ENCODE assay signal across 8 cellular contexts in the genomic region with DNA sequence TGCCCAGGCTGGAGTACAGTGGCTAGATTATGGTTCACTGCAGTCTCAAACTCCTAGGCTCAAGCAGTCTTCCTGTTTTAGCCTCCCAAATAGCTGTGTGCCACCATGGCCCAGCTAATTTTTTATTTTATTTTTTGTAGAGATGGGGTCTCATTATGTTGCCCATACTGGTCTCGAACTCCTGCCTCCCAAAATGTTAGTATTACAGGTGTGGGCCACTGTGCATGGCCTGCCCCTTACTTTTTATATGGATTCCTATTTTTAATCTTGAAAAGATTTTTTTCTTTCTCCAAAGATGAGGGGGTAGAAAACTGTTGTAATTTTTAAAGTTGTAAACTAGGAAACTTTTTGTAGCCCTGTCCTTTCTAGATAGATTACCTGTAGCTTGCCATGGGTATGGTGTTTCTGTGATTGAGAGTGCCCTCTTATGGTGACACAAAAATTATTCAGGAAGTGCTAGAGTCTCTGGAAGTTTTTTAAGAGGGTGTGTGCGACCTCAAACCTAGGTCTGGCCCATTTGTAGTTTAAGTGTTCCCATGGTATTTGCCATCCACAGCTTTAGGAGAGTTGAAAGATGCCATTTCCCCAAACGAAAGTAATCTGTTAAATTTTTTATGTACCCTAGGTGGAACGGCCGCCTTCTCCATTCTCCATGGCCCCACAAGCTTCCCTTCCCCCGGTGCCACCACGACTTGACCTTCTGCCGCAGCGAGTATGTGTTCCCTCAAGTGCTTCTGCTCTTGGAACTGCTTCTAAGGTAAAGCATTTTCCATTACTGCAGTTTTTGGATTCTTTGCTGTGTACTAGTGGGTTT. TPM values are rescaled to one million over a fixed set of nuclear protein-coding genes. Genes with fewer than 3 reads are reported as not detected.
A peak's percentile ranks its signal among the peaks of the same experiment; 100 is the strongest.
DNase-seq lines count a peak whose midpoint lies in the region; ATAC-seq and TF ChIP-seq lines count a peak whose summit lies in the region.

No MANE protein-coding gene starts in this region.

- TF ChIP-seq CTCF in foreskin fibroblast (IDR thresholded peaks at IDR 0.05; ENCODE audit: low read depth, low read length) = peak; percentile 47
- peak in 3 of 5 experiments; percentile 3 to 42 (median 31) for TF ChIP-seq CTCF in gastrocnemius medialis (IDR thresholded peaks at IDR 0.05 in 4 of 5, conservative IDR thresholded peaks at IDR 0.05 in 1 of 5)

- H3K27me3 ChIP-seq in gastrocnemius medialis = no peaks in the 10 kb centered on the region

- H3K9me3 Mint-ChIP-seq in activated T-cell treated with anti-CD3 and anti-CD28 coated beads, Interleukin-2, amount 50 U/mL, for 4 hours = no peaks in the 10 kb centered on the region

- TF ChIP-seq POLR2A in gastrocnemius medialis (IDR thresholded peaks at IDR 0.05) = no peak

- in situ Hi-C loops in gastrocnemius medialis (cut with MboI; ENCODE audit: low sequenced_read_pairs in 4 of 4) = no loop called here

- TF ChIP-seq EP300 in Ishikawa (IDR thresholded peaks at IDR 0.05; ENCODE audit: borderline replicate concordance) = no peak

- peaks cover 0 to 5% of the 10 kb centered on the region in 2 donors for H3K36me3 ChIP-seq in gastrocnemius medialis

- H3K4me3 ChIP-seq in foreskin fibroblast (ENCODE audit: low read depth in 1 of 2, low read length in 2 of 2) = no peak overlapping the region
- no peak overlapping the region for H3K4me3 ChIP-seq in gastrocnemius medialis

- ATAC-seq in activated T-cell treated with anti-CD3 and anti-CD28 coated beads, Interleukin-2, amount 50 U/mL, for 4 hours = peak; percentile 80 to 84
- peak; percentile 96 for ATAC-seq in T-helper 17 cell
- peak; percentile 62 to 69 for ATAC-seq in gastrocnemius medialis
- ATAC-seq in GM18502 (IDR thresholded peaks at IDR 0.05; ENCODE audit: poor library complexity, unreplicated experiment) = no peak
- no peak for ATAC-seq in HG02852 (IDR thresholded peaks at IDR 0.05; ENCODE audit: unreplicated experiment)

- H3K4me1 Mint-ChIP-seq in activated T-cell treated with anti-CD3 and anti-CD28 coated beads, Interleukin-2, amount 50 U/mL, for 4 hours (ENCODE audit: low read depth) = peaks cover 17% of the 10 kb centered on the region
- peaks cover 17% of the 10 kb centered on the region for H3K4me1 Mint-ChIP-seq in T-helper 17 cell

- peak overlapping the region; percentile 68 for H3K27ac Mint-ChIP-seq in T-helper 17 cell

- DNase-seq in activated T-cell treated with anti-CD3 and anti-CD28 coated beads, Interleukin-2, amount 50 U/mL, for 4 hours = no peak
- no peak for DNase-seq in activated T-cell treated with anti-CD3 and anti-CD28 coated beads, Interleukin-2, amount 50 U/mL, for 1 hour
- DNase-seq in T-helper 17 cell (no peak), foreskin fibroblast (peak; percentile 13 to 50), gastrocnemius medialis (no peak)

- no peak overlapping the region for H3K27ac ChIP-seq in gastrocnemius medialis

- H3K4me1 ChIP-seq in gastrocnemius medialis = peaks cover 0 to 2% of the 10 kb centered on the region in 2 donors

- H3K9me3 ChIP-seq in T-helper 17 cell (ENCODE audit: control insufficient read depth, low read length, poor library complexity, severe bottlenecking) (no peaks in the 10 kb centered on the region), gastrocnemius medialis (no peaks in the 10 kb centered on the region)

- peak; percentile 56 for TF ChIP-seq RAD21 in Ishikawa (IDR thresholded peaks at IDR 0.05; ENCODE audit: low read depth)

- intact Hi-C loops in gastrocnemius medialis (cut with DNase I; ENCODE audit: low total_unique reads) = loop anchor here (1.0 kb wide), 1 partner anchor 79 kb away; no protein-coding TSS in a partner anchor

- peaks cover 24% of the 10 kb centered on the region for H3K36me3 Mint-ChIP-seq in activated T-cell treated with anti-CD3 and anti-CD28 coated beads, Interleukin-2, amount 50 U/mL, for 4 hours (ENCODE audit: insufficient read depth)
- peaks cover 11% of the 10 kb centered on the region for H3K36me3 Mint-ChIP-seq in T-helper 17 cell (ENCODE audit: low read depth)

- H3K27me3 Mint-ChIP-seq in activated T-cell treated with anti-CD3 and anti-CD28 coated beads, Interleukin-2, amount 50 U/mL, for 4 hours (ENCODE audit: low read depth) = no peaks in the 10 kb centered on the region
- H3K27me3 Mint-ChIP-seq in T-helper 17 cell = no peaks in the 10 kb centered on the region

- no peak overlapping the region for H3K4me3 Mint-ChIP-seq in activated T-cell treated with anti-CD3 and anti-CD28 coated beads, Interleukin-2, amount 50 U/mL, for 4 hours
- peak overlapping the region; percentile 61 for H3K4me3 Mint-ChIP-seq in T-helper 17 cell

TF ChIP-seq in Ishikawa, 13 proteins besides CTCF, POLR2A, EP300 and RAD21:
- TF ChIP-seq, protein P1, sequence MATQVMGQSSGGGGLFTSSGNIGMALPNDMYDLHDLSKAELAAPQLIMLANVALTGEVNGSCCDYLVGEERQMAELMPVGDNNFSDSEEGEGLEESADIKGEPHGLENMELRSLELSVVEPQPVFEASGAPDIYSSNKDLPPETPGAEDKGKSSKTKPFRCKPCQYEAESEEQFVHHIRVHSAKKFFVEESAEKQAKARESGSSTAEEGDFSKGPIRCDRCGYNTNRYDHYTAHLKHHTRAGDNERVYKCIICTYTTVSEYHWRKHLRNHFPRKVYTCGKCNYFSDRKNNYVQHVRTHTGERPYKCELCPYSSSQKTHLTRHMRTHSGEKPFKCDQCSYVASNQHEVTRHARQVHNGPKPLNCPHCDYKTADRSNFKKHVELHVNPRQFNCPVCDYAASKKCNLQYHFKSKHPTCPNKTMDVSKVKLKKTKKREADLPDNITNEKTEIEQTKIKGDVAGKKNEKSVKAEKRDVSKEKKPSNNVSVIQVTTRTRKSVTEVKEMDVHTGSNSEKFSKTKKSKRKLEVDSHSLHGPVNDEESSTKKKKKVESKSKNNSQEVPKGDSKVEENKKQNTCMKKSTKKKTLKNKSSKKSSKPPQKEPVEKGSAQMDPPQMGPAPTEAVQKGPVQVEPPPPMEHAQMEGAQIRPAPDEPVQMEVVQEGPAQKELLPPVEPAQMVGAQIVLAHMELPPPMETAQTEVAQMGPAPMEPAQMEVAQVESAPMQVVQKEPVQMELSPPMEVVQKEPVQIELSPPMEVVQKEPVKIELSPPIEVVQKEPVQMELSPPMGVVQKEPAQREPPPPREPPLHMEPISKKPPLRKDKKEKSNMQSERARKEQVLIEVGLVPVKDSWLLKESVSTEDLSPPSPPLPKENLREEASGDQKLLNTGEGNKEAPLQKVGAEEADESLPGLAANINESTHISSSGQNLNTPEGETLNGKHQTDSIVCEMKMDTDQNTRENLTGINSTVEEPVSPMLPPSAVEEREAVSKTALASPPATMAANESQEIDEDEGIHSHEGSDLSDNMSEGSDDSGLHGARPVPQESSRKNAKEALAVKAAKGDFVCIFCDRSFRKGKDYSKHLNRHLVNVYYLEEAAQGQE (IDR thresholded peaks at IDR 0.05; ENCODE audit: low read depth) = no peak
- TF ChIP-seq YY1 (IDR thresholded peaks at IDR 0.05; ENCODE audit: low read depth) (no peak), EGR1 (IDR thresholded peaks at IDR 0.05) (no peak)

RNA-seq across cellular contexts. Expression of a gene that starts 32.4 kb away (rescaled TPM):
- 1 to 10 TPM in 2 of 3 donors, under 1 TPM in 1; 0.96 to 3.2 (median 2.1) TPM for total RNA-seq in activated T-cell treated with anti-CD3 and anti-CD28 coated beads, Interleukin-2, amount 50 U/mL, for 4 hours
- total RNA-seq in T-helper 17 cell (10 to 100 TPM; 25.6 to 54.0 TPM), gastrocnemius medialis (100 to 1,000 TPM in 3 of 4 donors, 10 to 100 TPM in 1; 22.6 to 193 (median 123) TPM)

RNA-seq across cellular contexts. Expression of a gene that starts 49.8 kb away (rescaled TPM):
- 10 to 100 TPM; 18.6 to 20.7 (median 18.9) TPM for total RNA-seq in activated T-cell treated with anti-CD3 and anti-CD28 coated beads, Interleukin-2, amount 50 U/mL, for 4 hours
- total RNA-seq in T-helper 17 cell (10 to 100 TPM; 15.3 to 19.0 TPM), gastrocnemius medialis (1 to 10 TPM; 3.8 to 5.1 (median 4.7) TPM)

RNA-seq across cellular contexts. Expression of a gene that starts 56.1 kb away (rescaled TPM):
- total RNA-seq in activated T-cell treated with anti-CD3 and anti-CD28 coated beads, Interleukin-2, amount 50 U/mL, for 4 hours = not detected
- not detected for total RNA-seq in T-helper 17 cell
- total RNA-seq in gastrocnemius medialis = 10 to 100 TPM in 1 of 4 donors, 1 to 10 TPM in 3; 4.0 to 16.0 (median 6.0) TPM

Comparison
In these comparisons a context has a peak if more than half of its experiments do, and no peak if none do; other contexts are left out.
1. ATAC-seq: peak in activated T-cell treated with anti-CD3 and anti-CD28 coated beads, Interleukin-2, amount 50 U/mL, for 4 hours (2 of 2), T-helper 17 cell (single experiment) and gastrocnemius medialis (2 of 2); none in GM18502 (single experiment) and HG02852 (single experiment).
2. DNase-seq: peak in foreskin fibroblast (2 of 2); none in activated T-cell treated with anti-CD3 and anti-CD28 coated beads, Interleukin-2, amount 50 U/mL, for 4 hours (single experiment), activated T-cell treated with anti-CD3 and anti-CD28 coated beads, Interleukin-2, amount 50 U/mL, for 1 hour (single experiment), T-helper 17 cell (0 of 3) and gastrocnemius medialis (0 of 2).
3. RNA of a gene that starts 32.4 kb away (total RNA-seq): 22.6 to 193 TPM in gastrocnemius medialis and 25.6 to 54.0 TPM in T-helper 17 cell; 0.96 to 3.2 TPM in activated T-cell treated with anti-CD3 and anti-CD28 coated beads, Interleukin-2, amount 50 U/mL, for 4 hours; every median in the first group is over 4 times any median in the second.
4. RNA of a gene that starts 56.1 kb away (total RNA-seq): 4.0 to 16.0 TPM in gastrocnemius medialis; not detected in activated T-cell treated with anti-CD3 and anti-CD28 coated beads, Interleukin-2, amount 50 U/mL, for 4 hours and not detected in T-helper 17 cell; every median in the first group is over 4 times any median in the second.